Comparison of ENCODE assay signal across 11 cellular contexts in genomic region chr10:122018951-122019413, GRCh38. TPM values are rescaled to one million over a fixed set of nuclear protein-coding genes. Genes with fewer than 3 reads are reported as not detected.
DNase-seq lines count a peak whose midpoint lies in the region; ATAC-seq and TF ChIP-seq lines count a peak whose summit lies in the region.
"Had no signal": no experiment of that assay in that cellular context is flagged by ENCODE, and none has a peak within 500 bp of the region (broad histone marks: within the 10 kb centered on the region; RNA-seq: fewer than 3 reads in every experiment).

No MANE protein-coding gene starts in this region.

- no peaks in the 10 kb centered on the region for H3K4me1 Mint-ChIP-seq in Calu3 (ENCODE audit: low read depth, unreplicated experiment)

- H3K27ac ChIP-seq in parathyroid adenoma: peak overlapping the region; percentile 54

- no peak for TF ChIP-seq CTCF in Calu3 (IDR thresholded peaks at IDR 0.05; ENCODE audit: unreplicated experiment)
- no peak for TF ChIP-seq CTCF in parathyroid adenoma (IDR thresholded peaks at IDR 0.05)

- H3K9me3 Mint-ChIP-seq in Calu3 (ENCODE audit: low read depth, unreplicated experiment): no peaks in the 10 kb centered on the region
- H3K9me3 Mint-ChIP-seq: dendritic cell treated with granulocyte-macrophage colony-stimulating factor and Interleukin-4, amounts not matched to agents 40 ng/mL and 50 ng/mL, for 4 days had no signal

- H3K79me2 ChIP-seq in parathyroid adenoma: no peaks in the 10 kb centered on the region

- no peaks in the 10 kb centered on the region for H3K27me3 Mint-ChIP-seq in Calu3 (ENCODE audit: unreplicated experiment)

- CTCF ChIA-PET in Calu3 (lab: Charles Lee): no interaction called here

- peak overlapping the region; percentile 27 for H3K4me3 ChIP-seq in parathyroid adenoma (ENCODE audit: low read depth, low read length)

- no TSS peak for BruUV-seq in Calu3 (replicated peaks; lab: Mats Ljungman, UMichigan)

- peak; percentile 7 for DNase-seq in Calu3
- peak; percentile 27 for DNase-seq in NOMO-1 treated with dmso at 0.1 percent for 144 hours (lab: John Stamatoyannopoulos, UW; ENCODE audit: unreplicated experiment)
- DNase-seq in left cardiac atrium: no peak
- DNase-seq in NCI-H1092 treated with DMSO at 0.1 percent for 48 hours (lab: John Stamatoyannopoulos, UW): no peak
- DNase-seq in GF-D8 (lab: John Stamatoyannopoulos, UW): no peak
- no peak for DNase-seq in activated CD4-positive, alpha-beta T cell treated with anti-CD3 and anti-CD28 coated beads, Interleukin-2, amount 50 U/mL, for 1 hour
- no peak for DNase-seq in NCI-H82 treated with DMSO at 0.1 percent for 48 hours (lab: John Stamatoyannopoulos, UW; ENCODE audit: unreplicated experiment)
- DNase-seq: AML-193; NK-92 treated with Interleukin-12 subunit alpha and Interleukin-12 subunit beta, amount 100 ng/mL, for 24 hours had no signal

- H3K4me1 ChIP-seq in parathyroid adenoma: peaks cover 6% of the 10 kb centered on the region

- H3K4me3 Mint-ChIP-seq in Calu3 (ENCODE audit: low read depth, unreplicated experiment): peak overlapping the region; percentile 72
- H3K4me3 Mint-ChIP-seq: dendritic cell treated with granulocyte-macrophage colony-stimulating factor and Interleukin-4, amounts not matched to agents 40 ng/mL and 50 ng/mL, for 4 days had no signal

- H3K9me3 ChIP-seq in parathyroid adenoma (ENCODE audit: control insufficient read depth, low read length): no peaks in the 10 kb centered on the region

- peak overlapping the region; percentile 64 for H3K27ac Mint-ChIP-seq in Calu3 (ENCODE audit: unreplicated experiment)
- H3K27ac Mint-ChIP-seq: dendritic cell treated with granulocyte-macrophage colony-stimulating factor and Interleukin-4, amounts not matched to agents 40 ng/mL and 50 ng/mL, for 4 days had no signal

- peak overlapping the region; percentile 95 for H2AFZ ChIP-seq in parathyroid adenoma

- intact Hi-C loops in Calu3 (cut with micrococcal nuclease; ENCODE audit: unreplicated experiment) (no loop called here), left cardiac atrium (cut with DNase I) (no loop called here)

- H3K4me2 ChIP-seq in parathyroid adenoma (ENCODE audit: low read length): peak overlapping the region; percentile 62

- H3K9ac ChIP-seq in parathyroid adenoma: no peak overlapping the region

- no peaks in the 10 kb centered on the region for H3K36me3 Mint-ChIP-seq in Calu3 (ENCODE audit: insufficient read depth, unreplicated experiment)

- H3K36me3 ChIP-seq in parathyroid adenoma (ENCODE audit: control insufficient read depth, insufficient read depth, low read length): no peaks in the 10 kb centered on the region

- peak; percentile 26 to 46 for ATAC-seq in left cardiac atrium

- no peaks in the 10 kb centered on the region for H3K27me3 ChIP-seq in parathyroid adenoma (ENCODE audit: control insufficient read depth, insufficient read depth, low read length)

RNA-seq across cellular contexts. Expression of gene TACC2, which starts 30.0 kb away (rescaled TPM):
- total RNA-seq in Calu3 (2022) (24.4 and 26.5 TPM in 2 replicates), left cardiac atrium (100 to 1,000 TPM; 210 to 237 TPM)

RNA-seq across cellular contexts. Expression of gene NSMCE4A, which starts 44.0 kb away (rescaled TPM):
- total RNA-seq in Calu3 (2022): 28.8 and 33.3 TPM in 2 replicates
- total RNA-seq in left cardiac atrium: 10 to 100 TPM; 31.4 to 35.8 TPM

Comparison
In these comparisons a context has a peak if more than half of its experiments do, and no peak if none do; other contexts are left out.
1. DNase-seq: peak in Calu3 (single experiment) and NOMO-1 treated with dmso at 0.1 percent for 144 hours (single experiment); none in left cardiac atrium (single experiment), NCI-H1092 treated with DMSO at 0.1 percent for 48 hours (single experiment), GF-D8 (single experiment), activated CD4-positive, alpha-beta T cell treated with anti-CD3 and anti-CD28 coated beads, Interleukin-2, amount 50 U/mL, for 1 hour (single experiment) and NCI-H82 treated with DMSO at 0.1 percent for 48 hours (single experiment).